ENCODE assay signal across 25 cellular contexts in the genomic region with DNA sequence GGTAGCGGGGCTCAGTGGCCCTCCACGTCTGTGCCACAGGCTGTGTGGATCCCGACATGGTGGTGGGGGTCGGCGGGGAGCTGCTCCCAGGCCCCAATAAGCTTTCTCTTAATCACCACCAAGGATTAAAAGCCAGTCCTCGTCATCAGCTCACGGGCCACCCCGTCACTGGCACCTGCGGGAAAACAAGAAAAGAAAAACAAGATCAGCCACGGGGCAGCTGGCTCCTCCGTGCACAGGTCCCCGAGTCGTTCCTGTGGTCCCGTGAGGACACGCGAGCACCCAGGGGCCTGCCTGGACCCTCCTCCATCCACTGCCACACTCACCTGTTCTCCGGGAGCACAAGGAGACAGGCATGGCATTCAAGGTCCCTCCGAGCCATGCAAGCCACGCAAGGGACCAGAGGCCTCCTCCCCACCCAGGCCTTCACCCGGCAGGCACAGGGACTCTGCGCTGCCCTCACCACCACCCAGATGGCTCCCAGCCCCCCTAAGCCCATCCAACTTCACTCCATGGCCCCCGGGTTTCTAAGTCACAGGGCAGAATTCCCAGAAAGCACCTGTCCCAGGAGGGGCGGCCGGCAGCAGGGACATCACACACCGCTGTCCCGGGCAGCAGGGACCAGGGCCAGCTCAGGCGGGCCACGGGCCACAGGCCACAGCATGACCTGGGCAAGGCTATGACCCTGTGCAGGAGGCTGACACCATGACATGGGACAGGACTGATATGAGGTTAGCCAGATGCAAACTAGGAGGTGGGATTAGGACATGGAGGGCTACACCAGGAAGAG.
DNase-seq lines count a peak whose midpoint lies in the region; ATAC-seq, FAIRE-seq and TF ChIP-seq lines count a peak whose summit lies in the region.
"Had no signal": no experiment of that assay in that cellular context is flagged by ENCODE, and none has a peak within 500 bp of the region (broad histone marks: within the 10 kb centered on the region; RNA-seq: fewer than 3 reads in every experiment).

No MANE protein-coding gene starts in this region.

- ATAC-seq in right cardiac atrium (no peak), HG03139 (IDR thresholded peaks at IDR 0.05; ENCODE audit: unreplicated experiment) (no peak)
- no peak for ATAC-seq in activated naive CD8-positive, alpha-beta T cell treated with anti-CD3 and anti-CD28 coated beads, Interleukin-2, amount 50 U/mL, for 24 hours
- ATAC-seq: activated CD4-positive, alpha-beta T cell treated with anti-CD3 and anti-CD28 coated beads for 36 hours had no signal

- H3K36me3 ChIP-seq in right atrium auricular region (peaks cover 17% of the 10 kb centered on the region), mesenchymal stem cell (ENCODE audit: control insufficient read depth in 1 of 2, insufficient read depth in 2 of 2, low read depth in 1 of 2, low read length in 2 of 2) (peaks cover 30 to 70% of the 10 kb centered on the region in 2 experiments)
- H3K36me3 ChIP-seq: ovary, uterus had no signal

- peaks cover 12% of the 10 kb centered on the region for H3K36me3 Mint-ChIP-seq in activated naive CD8-positive, alpha-beta T cell treated with anti-CD3 and anti-CD28 coated beads, Interleukin-2, amount 50 U/mL, for 24 hours (ENCODE audit: low read depth)

- H3K18ac ChIP-seq in mesenchymal stem cell (ENCODE audit: low read depth in 1 of 2, low read length in 2 of 2), result no peak overlapping the region

- no peak overlapping the region for H2BK12ac ChIP-seq in mesenchymal stem cell (ENCODE audit: low read length in 2 of 2)

- H3K4me3 ChIP-seq in right cardiac atrium (ENCODE audit: low read length) (no peak overlapping the region), right atrium auricular region (no peak overlapping the region), mesenchymal stem cell (ENCODE audit: insufficient read depth in 1 of 2, low read depth in 1 of 2, low read length in 2 of 2) (no peak overlapping the region)
- H3K4me3 ChIP-seq: ovary, suprapubic skin, uterus had no signal

- FAIRE-seq in H54 (lab: Jason Lieb, UNC), result no peak

- peak overlapping the region; percentile 8 for H4K8ac ChIP-seq in mesenchymal stem cell (ENCODE audit: low read length)

- H3K27ac Mint-ChIP-seq in activated naive CD8-positive, alpha-beta T cell treated with anti-CD3 and anti-CD28 coated beads, Interleukin-2, amount 50 U/mL, for 24 hours, result peak overlapping the region; percentile 18
- H3K27ac Mint-ChIP-seq: activated CD4-positive, alpha-beta T cell treated with anti-CD3 and anti-CD28 coated beads for 36 hours; activated naive CD4-positive, alpha-beta T cell treated with anti-CD3 and anti-CD28 coated beads, Interleukin-2, amount 50 U/mL, for 24 hours; activated T-helper 1 cell treated with anti-CD3 and anti-CD28 coated beads, Interleukin-12 subunit alpha, Interleukin-12 subunit beta, Interleukin-2, Interleukin-4 antibody, amounts not matched to agents 30 ng/mL and 10 ng/mL and 1 ng/mL, durations not matched to agents 14 hours and 24 hours and 36 hours; HFFc6 had no signal

- DNase-seq in right cardiac atrium (peak in 2 of 3 donors; percentile 51 to 57), right atrium auricular region (ENCODE audit: low spot score) (no peak), mesenchymal stem cell (no peak), NOMO-1 (lab: John Stamatoyannopoulos, UW; ENCODE audit: unreplicated experiment in 2 of 2) (no peak), H54 (ENCODE audit: insufficient read length, low spot score) (no peak)
- no peak for DNase-seq in activated naive CD8-positive, alpha-beta T cell treated with anti-CD3 and anti-CD28 coated beads, Interleukin-2, amount 50 U/mL, for 24 hours
- DNase-seq: ACHN; activated CD4-positive, alpha-beta T cell treated with anti-CD3 and anti-CD28 coated beads for 36 hours; GF-D8; HFFc6; Kasumi-1; mesendoderm; naive thymus-derived CD8-positive, alpha-beta T cell; NCI-H1092; NCI-H1930; NCI-H446; ovary; SHP77; uterus had no signal

- H3K9ac ChIP-seq in mesenchymal stem cell (ENCODE audit: low read length), result no peak overlapping the region

- no peak overlapping the region for H2BK15ac ChIP-seq in mesenchymal stem cell (ENCODE audit: low read depth, poor library complexity, severe bottlenecking)

- H2AK5ac ChIP-seq in mesenchymal stem cell (ENCODE audit: low read length, severe bottlenecking), result peak overlapping the region; percentile 44

- H3K23ac ChIP-seq in mesenchymal stem cell (ENCODE audit: low read length in 2 of 2), result no peak overlapping the region

- WGBS in right cardiac atrium, result 78% methylated on average over 28 of the region's 28 CpGs
- 95% methylated on average over 28 of the region's 28 CpGs for WGBS in mesenchymal stem cell

- H3K4me3 Mint-ChIP-seq in activated naive CD8-positive, alpha-beta T cell treated with anti-CD3 and anti-CD28 coated beads, Interleukin-2, amount 50 U/mL, for 24 hours, result no peak overlapping the region
- H3K4me3 Mint-ChIP-seq: activated CD4-positive, alpha-beta T cell treated with anti-CD3 and anti-CD28 coated beads for 36 hours; activated naive CD4-positive, alpha-beta T cell treated with anti-CD3 and anti-CD28 coated beads, Interleukin-2, amount 50 U/mL, for 24 hours; activated T-helper 1 cell treated with anti-CD3 and anti-CD28 coated beads, Interleukin-12 subunit alpha, Interleukin-12 subunit beta, Interleukin-2, Interleukin-4 antibody, amounts not matched to agents 30 ng/mL and 10 ng/mL and 1 ng/mL, durations not matched to agents 14 hours and 24 hours and 36 hours; CD14-positive monocyte; HFFc6 had no signal

- peak overlapping the region; percentile 27 for H4K91ac ChIP-seq in mesenchymal stem cell (ENCODE audit: low read length)

- H3K27me3 Mint-ChIP-seq in activated naive CD8-positive, alpha-beta T cell treated with anti-CD3 and anti-CD28 coated beads, Interleukin-2, amount 50 U/mL, for 24 hours, result no peaks in the 10 kb centered on the region
- H3K27me3 Mint-ChIP-seq: activated CD4-positive, alpha-beta T cell treated with anti-CD3 and anti-CD28 coated beads for 36 hours; activated naive CD4-positive, alpha-beta T cell treated with anti-CD3 and anti-CD28 coated beads, Interleukin-2, amount 50 U/mL, for 24 hours; naive thymus-derived CD8-positive, alpha-beta T cell had no signal

- no peak overlapping the region for H2BK120ac ChIP-seq in mesenchymal stem cell (ENCODE audit: low read depth, low read length)

- H3K4ac ChIP-seq in mesenchymal stem cell (ENCODE audit: low read depth in 1 of 2, low read length in 2 of 2), result no peak overlapping the region

- peaks cover 60% of the 10 kb centered on the region for H3K4me1 Mint-ChIP-seq in activated naive CD8-positive, alpha-beta T cell treated with anti-CD3 and anti-CD28 coated beads, Interleukin-2, amount 50 U/mL, for 24 hours

- no peak overlapping the region for H2BK5ac ChIP-seq in mesenchymal stem cell (ENCODE audit: low read depth, low read length, poor library complexity, severe bottlenecking)

- TF ChIP-seq POLR2A in H54 (IDR thresholded peaks at IDR 0.05; ENCODE audit: low read depth, low read length), result no peak

- intact Hi-C loops in right cardiac atrium (cut with DNase I), result loop anchor here in 1 of 4 donors (5.0 kb wide), 1 partner anchor 72 kb away; a partner anchor contains a TSS

- H3K9me3 ChIP-seq in right cardiac atrium (ENCODE audit: control insufficient read depth, low read length) (no peaks in the 10 kb centered on the region), right atrium auricular region (no peaks in the 10 kb centered on the region), mesenchymal stem cell (ENCODE audit: control insufficient read depth, low read length) (no peaks in the 10 kb centered on the region)
- H3K9me3 ChIP-seq: ovary, suprapubic skin, uterus had no signal

- H3K4me1 ChIP-seq in right cardiac atrium (ENCODE audit: control insufficient read depth, insufficient read depth, low read length) (peaks cover 31% of the 10 kb centered on the region), right atrium auricular region (peaks cover 0 to 82% of the 10 kb centered on the region in 2 donors), mesenchymal stem cell (ENCODE audit: control insufficient read depth, insufficient read depth, low read depth, low read length) (peaks cover 68% of the 10 kb centered on the region)

- no peaks in the 10 kb centered on the region for H3K9me3 Mint-ChIP-seq in activated naive CD8-positive, alpha-beta T cell treated with anti-CD3 and anti-CD28 coated beads, Interleukin-2, amount 50 U/mL, for 24 hours
- H3K9me3 Mint-ChIP-seq: activated naive CD4-positive, alpha-beta T cell treated with anti-CD3 and anti-CD28 coated beads, Interleukin-2, amount 50 U/mL, for 24 hours; activated T-helper 1 cell treated with anti-CD3 and anti-CD28 coated beads, Interleukin-12 subunit alpha, Interleukin-12 subunit beta, Interleukin-2, Interleukin-4 antibody, amounts not matched to agents 30 ng/mL and 10 ng/mL and 1 ng/mL, durations not matched to agents 14 hours and 24 hours and 36 hours; CD14-positive monocyte; HFFc6; naive thymus-derived CD8-positive, alpha-beta T cell had no signal

- no peak overlapping the region for H3K27ac ChIP-seq in right cardiac atrium (ENCODE audit: low read length)
- peak overlapping the region in 1 of 2 donors; percentile 79 for H3K27ac ChIP-seq in right atrium auricular region
- H3K27ac ChIP-seq in mesenchymal stem cell (ENCODE audit: low read length, poor library complexity, severe bottlenecking), result no peak overlapping the region
- H3K27ac ChIP-seq in temporal lobe (ENCODE audit: low read depth, low read length), result peak overlapping the region; percentile 44
- H3K27ac ChIP-seq: ovary, suprapubic skin had no signal

- no peak overlapping the region for H2AFZ ChIP-seq in mesenchymal stem cell (ENCODE audit: low read depth, low read length)

- no peak overlapping the region for H3K4me2 ChIP-seq in mesenchymal stem cell (ENCODE audit: low read length, poor library complexity, severe bottlenecking)

- H3K79me1 ChIP-seq in mesenchymal stem cell (replicated peaks; ENCODE audit: low read length, poor library complexity, severe bottlenecking), result peaks cover 14% of the 10 kb centered on the region

- no peak overlapping the region for H3K14ac ChIP-seq in mesenchymal stem cell (ENCODE audit: low read length in 2 of 2)

- H3K27me3 ChIP-seq in right cardiac atrium (ENCODE audit: control insufficient read depth, insufficient read depth), result no peaks in the 10 kb centered on the region
- H3K27me3 ChIP-seq in right atrium auricular region, result no peaks in the 10 kb centered on the region
- H3K27me3 ChIP-seq in mesenchymal stem cell (ENCODE audit: control insufficient read depth in 1 of 2, insufficient read depth in 1 of 2, low read length in 2 of 2), result no peaks in the 10 kb centered on the region
- H3K27me3 ChIP-seq: ovary, suprapubic skin, uterus had no signal

- no peak for TF ChIP-seq CTCF in right atrium auricular region (IDR thresholded peaks at IDR 0.05)

Comparison
In these comparisons a context has a peak if more than half of its experiments do, and no peak if none do; other contexts are left out.
1. DNase-seq: peak in right cardiac atrium (2 of 3); none in right atrium auricular region (single experiment), activated naive CD8-positive, alpha-beta T cell treated with anti-CD3 and anti-CD28 coated beads, Interleukin-2, amount 50 U/mL, for 24 hours (single experiment), mesenchymal stem cell (single experiment), NOMO-1 (0 of 2) and H54 (single experiment).